In genomic region chr22:42791721-42792452, GRCh38 we compare ENCODE assay signal across 17 cellular contexts.
DNase-seq lines count a peak whose midpoint lies in the region; ATAC-seq and TF ChIP-seq lines count a peak whose summit lies in the region.
"Had no signal": no experiment of that assay in that cellular context is flagged by ENCODE, and none has a peak within 500 bp of the region (broad histone marks: within the 10 kb centered on the region; RNA-seq: fewer than 3 reads in every experiment).

No MANE protein-coding gene starts in this region.

- H3K9me3 ChIP-seq in body of pancreas (no peaks in the 10 kb centered on the region), right cardiac atrium (ENCODE audit: control insufficient read depth, low read length) (no peaks in the 10 kb centered on the region), sigmoid colon (no peaks in the 10 kb centered on the region), ascending aorta (no peaks in the 10 kb centered on the region), H9 (ENCODE audit: control insufficient read depth, low read depth, low read length) (no peaks in the 10 kb centered on the region)
- no peaks in the 10 kb centered on the region for H3K9me3 ChIP-seq in CD8-positive, alpha-beta T cell (ENCODE audit: low read length)

- no peak overlapping the region for H2BK15ac ChIP-seq in H9 (ENCODE audit: low read depth, low read length)

- no peak for TF ChIP-seq EP300 in sigmoid colon (IDR thresholded peaks at IDR 0.05)

- H4K20me1 ChIP-seq in H9 (ENCODE audit: control insufficient read depth, insufficient read depth, insufficient read length): no peaks in the 10 kb centered on the region

- H3K4ac ChIP-seq in H9 (ENCODE audit: low read depth, low read length): no peak overlapping the region

- H3K9ac ChIP-seq in H9 (ENCODE audit: extremely low read depth, insufficient read length, low read length): no peak overlapping the region

- H3K4me2 ChIP-seq in H9 (ENCODE audit: insufficient read depth, insufficient read length, low read length): no peak overlapping the region

- no peak overlapping the region for H2AK5ac ChIP-seq in H9 (ENCODE audit: insufficient read length, low read length)

- H3K14ac ChIP-seq in H9 (ENCODE audit: insufficient read depth, low read length): no peak overlapping the region

- no peak overlapping the region for H2BK20ac ChIP-seq in H9 (ENCODE audit: low read depth, low read length, poor library complexity, severe bottlenecking)

- ATAC-seq in body of pancreas: peak; percentile 17
- peak; percentile 50 to 54 for ATAC-seq in right cardiac atrium
- no peak for ATAC-seq in CD8-positive, alpha-beta T cell

- TF ChIP-seq POLR2A in body of pancreas (IDR thresholded peaks at IDR 0.05): no peak
- TF ChIP-seq POLR2A in sigmoid colon (IDR thresholded peaks at IDR 0.05): no peak

- POLR2A ChIA-PET in CD8-positive, alpha-beta T cell (lab: Charles Lee): no interaction called here

- DNase-seq in Ammon's horn (ENCODE audit: low spot score) (peak; percentile 44), body of pancreas (peak in 2 of 4 donors; percentile 21 to 24), right cardiac atrium (peak; percentile 74 to 90 (median 90)), sigmoid colon (peak; percentile 77), ascending aorta (ENCODE audit: low spot score in 2 of 2) (no peak), HK-2 (ENCODE audit: unreplicated experiment) (no peak), H9 (no peak)
- no peak for DNase-seq in CD8-positive, alpha-beta T cell
- DNase-seq: ACHN; activated B cell treated with CpG ODN at 0.5 μM for 24 hours; activated effector memory CD4-positive, alpha-beta T cell treated with anti-CD3 and anti-CD28 coated beads, Interleukin-2, amount 50 U/mL, for 16 hours; COR-L47; MV-4-11 had no signal

- H3K79me2 ChIP-seq in H9 (ENCODE audit: insufficient read depth, low read length): no peaks in the 10 kb centered on the region

- no peak overlapping the region for H4K91ac ChIP-seq in H9 (ENCODE audit: insufficient read length, low read depth, low read length)

- 53 to 60% methylated on average over 1 to 20 of the region's 20 CpGs for WGBS in body of pancreas, 2 donors
- WGBS in right cardiac atrium: 54% methylated on average over 20 of the region's 20 CpGs
- 75 to 76% methylated on average over 20 of the region's 20 CpGs for WGBS in sigmoid colon, 2 donors
- WGBS in H9 (ENCODE audit: extremely low coverage, insufficient read length, low lambda C conversion rate): no CpG with 5 or more reads among the region's 20 CpGs

- H3K36me3 Mint-ChIP-seq in H9 (ENCODE audit: insufficient read depth in 1 of 3, low read depth in 3 of 3): no peaks in the 10 kb centered on the region
- H3K36me3 Mint-ChIP-seq in CD8-positive, alpha-beta T cell: peaks cover 12% of the 10 kb centered on the region

- H3K4me1 ChIP-seq in body of pancreas: no peaks in the 10 kb centered on the region
- no peaks in the 10 kb centered on the region for H3K4me1 ChIP-seq in right cardiac atrium (ENCODE audit: control insufficient read depth, insufficient read depth, low read length)
- H3K4me1 ChIP-seq in sigmoid colon: peaks cover 0 to 22% (median 3%) of the 10 kb centered on the region in 4 donors
- H3K4me1 ChIP-seq in ascending aorta: no peaks in the 10 kb centered on the region
- no peaks in the 10 kb centered on the region for H3K4me1 ChIP-seq in H9 (ENCODE audit: insufficient read depth, low read length)
- H3K4me1 ChIP-seq in CD8-positive, alpha-beta T cell (ENCODE audit: insufficient read depth, low read length): no peaks in the 10 kb centered on the region

- no peaks in the 10 kb centered on the region for H3K79me1 ChIP-seq in H9 (ENCODE audit: insufficient read depth, low read depth, low read length, poor library complexity, severe bottlenecking)

- H3K56ac ChIP-seq in H9 (ENCODE audit: insufficient read length, low read depth, low read length): no peak overlapping the region

- H3T11ph ChIP-seq in H9 (ENCODE audit: low read length): no peak overlapping the region

- H3K23ac ChIP-seq in H9 (ENCODE audit: insufficient read length, low read depth, low read length): no peak overlapping the region

- no peaks in the 10 kb centered on the region for H3K23me2 ChIP-seq in H9 (ENCODE audit: insufficient read length, low read depth, low read length, poor library complexity, severe bottlenecking)

- intact Hi-C loops in body of pancreas (cut with DNase I): no loop called here
- intact Hi-C loops in right cardiac atrium (cut with DNase I): no loop called here
- intact Hi-C loops in sigmoid colon (cut with DNase I): no loop called here
- intact Hi-C loops in ascending aorta (cut with DNase I): no loop called here
- intact Hi-C loops in CD8-positive, alpha-beta T cell (cut with DNase I, micrococcal nuclease): no loop called here

- no peaks in the 10 kb centered on the region for H3K27me3 Mint-ChIP-seq in H9 (ENCODE audit: low read depth)
- H3K27me3 Mint-ChIP-seq in CD8-positive, alpha-beta T cell (ENCODE audit: low read depth): no peaks in the 10 kb centered on the region

- H3K36me3 ChIP-seq in body of pancreas (replicated peaks in 1 of 2; ENCODE audit: insufficient read depth in 1 of 2, low read depth in 2 of 2) (peaks cover 0 to 7% of the 10 kb centered on the region in 2 donors), sigmoid colon (peaks cover 0 to 22% (median 3%) of the 10 kb centered on the region in 4 donors), ascending aorta (peaks cover 9 to 20% of the 10 kb centered on the region in 2 donors)
- no peaks in the 10 kb centered on the region for H3K36me3 ChIP-seq in CD8-positive, alpha-beta T cell (ENCODE audit: insufficient read depth, low read length)

- H3K18ac ChIP-seq in H9 (ENCODE audit: insufficient read length, low read depth, low read length): no peak overlapping the region

- no peak overlapping the region for H3K4me3 Mint-ChIP-seq in H9
- no peak overlapping the region for H3K4me3 Mint-ChIP-seq in CD8-positive, alpha-beta T cell
- H3K4me3 Mint-ChIP-seq: activated B cell treated with CpG ODN at 0.5 μM for 24 hours; neural crest cell; stimulated activated effector memory CD8-positive, alpha-beta T cell treated with anti-CD3 and anti-CD28 coated beads, Interleukin-12 subunit alpha, Interleukin-12 subunit beta, amount 100 ng/mL, for 72 hours had no signal

- no peak overlapping the region for H2BK12ac ChIP-seq in H9 (ENCODE audit: insufficient read length, low read depth, low read length)

- H3K9me3 Mint-ChIP-seq in H9: no peaks in the 10 kb centered on the region
- H3K9me3 Mint-ChIP-seq in CD8-positive, alpha-beta T cell: no peaks in the 10 kb centered on the region
- H3K9me3 Mint-ChIP-seq: activated B cell treated with CpG ODN at 0.5 μM for 24 hours; IgD-negative memory B cell; neural crest cell; stimulated activated effector memory CD8-positive, alpha-beta T cell treated with anti-CD3 and anti-CD28 coated beads, Interleukin-12 subunit alpha, Interleukin-12 subunit beta, amount 100 ng/mL, for 72 hours had no signal

- no peak for TF ChIP-seq CTCF in body of pancreas (IDR thresholded peaks at IDR 0.05)
- no peak for TF ChIP-seq CTCF in sigmoid colon (IDR thresholded peaks at IDR 0.05)
- no peak for TF ChIP-seq CTCF in ascending aorta (IDR thresholded peaks at IDR 0.05)
- no peak for TF ChIP-seq CTCF in H9 (conservative IDR thresholded peaks at IDR 0.05)
- TF ChIP-seq CTCF in CD8-positive, alpha-beta T cell (IDR thresholded peaks at IDR 0.05): no peak

- no peak overlapping the region for H2BK5ac ChIP-seq in H9 (ENCODE audit: insufficient read length, low read length)

- H3K4me1 Mint-ChIP-seq in H9: peaks cover 3 to 13% of the 10 kb centered on the region in 2 experiments; a peak in 3 of 4 replicates
- no peaks in the 10 kb centered on the region for H3K4me1 Mint-ChIP-seq in CD8-positive, alpha-beta T cell (ENCODE audit: low read depth)
- H3K4me1 Mint-ChIP-seq: activated B cell treated with CpG ODN at 0.5 μM for 24 hours, IgD-negative memory B cell, neural crest cell had no signal

- no peak overlapping the region for H2BK120ac ChIP-seq in H9 (ENCODE audit: low read depth, low read length, poor library complexity, severe bottlenecking)

- H3K27me3 ChIP-seq in body of pancreas: no peaks in the 10 kb centered on the region
- H3K27me3 ChIP-seq in right cardiac atrium (ENCODE audit: control insufficient read depth, insufficient read depth): no peaks in the 10 kb centered on the region
- H3K27me3 ChIP-seq in sigmoid colon: no peaks in the 10 kb centered on the region
- H3K27me3 ChIP-seq in ascending aorta: no peaks in the 10 kb centered on the region
- no peaks in the 10 kb centered on the region for H3K27me3 ChIP-seq in H9 (ENCODE audit: insufficient read depth, low read length)
- no peaks in the 10 kb centered on the region for H3K27me3 ChIP-seq in CD8-positive, alpha-beta T cell (ENCODE audit: insufficient read depth, low read length)
- H3K27me3 ChIP-seq: dorsolateral prefrontal cortex had no signal

- CTCF ChIA-PET in CD8-positive, alpha-beta T cell (lab: Charles Lee): no interaction called here

- no peak overlapping the region for H4K5ac ChIP-seq in H9 (ENCODE audit: insufficient read length, low read depth, low read length)

- H3K4me3 ChIP-seq in body of pancreas: no peak overlapping the region
- H3K4me3 ChIP-seq in right cardiac atrium (ENCODE audit: low read length): no peak overlapping the region
- H3K4me3 ChIP-seq in sigmoid colon: no peak overlapping the region
- H3K4me3 ChIP-seq in ascending aorta: no peak overlapping the region
- H3K4me3 ChIP-seq in CD8-positive, alpha-beta T cell (ENCODE audit: low read depth, low read length): no peak overlapping the region
- H3K4me3 ChIP-seq: dorsolateral prefrontal cortex had no signal

- no peak overlapping the region for H2AFZ ChIP-seq in H9 (ENCODE audit: low read length)

- H4K8ac ChIP-seq in H9 (replicated peaks; ENCODE audit: insufficient read length, low read depth, low read length): no peak overlapping the region

- H3K27ac ChIP-seq in body of pancreas (peak overlapping the region in 1 of 4 donors; percentile 36), right cardiac atrium (ENCODE audit: low read length) (no peak overlapping the region), sigmoid colon (peak overlapping the region; percentile 43 to 59 (median 54)), ascending aorta (no peak overlapping the region), H9 (ENCODE audit: insufficient read length, low read depth, low read length) (no peak overlapping the region)
- no peak overlapping the region for H3K27ac ChIP-seq in CD8-positive, alpha-beta T cell (ENCODE audit: low read depth, low read length)

- H3K27ac Mint-ChIP-seq in H9: peak overlapping the region in 1 of 3 experiments; percentile 62; a peak in 1 of 7 replicates
- H3K27ac Mint-ChIP-seq in CD8-positive, alpha-beta T cell: no peak overlapping the region
- H3K27ac Mint-ChIP-seq: activated B cell treated with CpG ODN at 0.5 μM for 24 hours had no signal

Comparison
In these comparisons a context has a peak if more than half of its experiments do, and no peak if none do; other contexts are left out.
1. DNase-seq: peak in Ammon's horn (single experiment), right cardiac atrium (3 of 3) and sigmoid colon (single experiment); none in ascending aorta (0 of 2), HK-2 (single experiment), H9 (single experiment) and CD8-positive, alpha-beta T cell (0 of 7).
2. H3K27ac ChIP-seq: peak in sigmoid colon (4 of 4); none in right cardiac atrium (single experiment), ascending aorta (0 of 2), H9 (single experiment) and CD8-positive, alpha-beta T cell (single experiment).